14 cellular contexts compared by ENCODE assay signal in genomic region chr20:4633780-4634179, GRCh38. TPM values are rescaled to one million over a fixed set of nuclear protein-coding genes. Genes with fewer than 3 reads are reported as not detected.
DNase-seq lines count a peak whose midpoint lies in the region; ATAC-seq and TF ChIP-seq lines count a peak whose summit lies in the region.
"Had no signal": no experiment of that assay in that cellular context is flagged by ENCODE, and none has a peak within 500 bp of the region (broad histone marks: within the 10 kb centered on the region; RNA-seq: fewer than 3 reads in every experiment).

No MANE protein-coding gene starts in this region.

- no peak overlapping the region for H2AFZ ChIP-seq in PC-3 (ENCODE audit: low read length)

- intact Hi-C loops in PC-3 (cut with micrococcal nuclease): no loop called here
- intact Hi-C loops in naive thymus-derived CD4-positive, alpha-beta T cell (cut with micrococcal nuclease): no loop called here

- no peaks in the 10 kb centered on the region for H3K9me3 Mint-ChIP-seq in naive thymus-derived CD4-positive, alpha-beta T cell

- ATAC-seq in PC-3 (peak; percentile 77), HG03159 (IDR thresholded peaks at IDR 0.05; ENCODE audit: unreplicated experiment) (no peak)
- peak; percentile 55 for ATAC-seq in naive thymus-derived CD4-positive, alpha-beta T cell

- no peak overlapping the region for H3K27ac ChIP-seq in PC-3 (ENCODE audit: low read length)
- H3K27ac ChIP-seq in epithelial cell of prostate: peak overlapping the region; percentile 6
- no peak overlapping the region for H3K27ac ChIP-seq in naive thymus-derived CD4-positive, alpha-beta T cell (ENCODE audit: low read depth, low read length)
- H3K27ac ChIP-seq: cardiac muscle cell, SK-N-MC had no signal

- H3K4me3 Mint-ChIP-seq in naive thymus-derived CD4-positive, alpha-beta T cell: no peak overlapping the region
- H3K4me3 Mint-ChIP-seq: neural crest cell had no signal

- DNase-seq in Caki2 (ENCODE audit: low read depth) (peak; percentile 48), PC-3 (peak; percentile 55), epithelial cell of prostate (ENCODE audit: low read depth, low spot score) (no peak), NCI-H82 treated with DMSO at 0.1 percent for 48 hours (lab: John Stamatoyannopoulos, UW; ENCODE audit: unreplicated experiment) (no peak), Ammon's horn (ENCODE audit: low spot score) (no peak), NCI-H2107 (lab: John Stamatoyannopoulos, UW) (no peak)
- DNase-seq in naive thymus-derived CD4-positive, alpha-beta T cell: no peak
- DNase-seq: H7, NCI-H2029 treated with DMSO at 0.1 percent for 48 hours had no signal

- peaks cover 0 to 27% (median 5%) of the 10 kb centered on the region in 5 donors for H3K27me3 Mint-ChIP-seq in naive thymus-derived CD4-positive, alpha-beta T cell

- H3K36me3 ChIP-seq in PC-3 (ENCODE audit: low read depth, low read length): no peaks in the 10 kb centered on the region
- H3K36me3 ChIP-seq in naive thymus-derived CD4-positive, alpha-beta T cell (ENCODE audit: control insufficient read depth in 2 of 3, insufficient read depth in 3 of 3, low read length in 3 of 3): no peaks in the 10 kb centered on the region
- H3K36me3 ChIP-seq: cardiac muscle cell, tibial nerve had no signal

- no peak for TF ChIP-seq CTCF in PC-3 (conservative IDR thresholded peaks at IDR 0.05; ENCODE audit: low read depth, low read length)

- no peak overlapping the region for H3K4me3 ChIP-seq in PC-3 (ENCODE audit: low read length)
- no peak overlapping the region for H3K4me3 ChIP-seq in naive thymus-derived CD4-positive, alpha-beta T cell (ENCODE audit: low read length)
- H3K4me3 ChIP-seq: cardiac muscle cell, SK-N-MC, tibial nerve had no signal

- no TSS peak for BruUV-seq in PC-3 (replicated peaks; lab: Mats Ljungman, UMichigan)

- POLR2A ChIA-PET in PC-3 (lab: Charles Lee; ENCODE audit: unreplicated experiment): no interaction called here
- POLR2A ChIA-PET in naive thymus-derived CD4-positive, alpha-beta T cell (lab: Charles Lee): no interaction called here

- H3K36me3 Mint-ChIP-seq in naive thymus-derived CD4-positive, alpha-beta T cell: no peaks in the 10 kb centered on the region

- in situ Hi-C loops in Caki2 (cut with HindIII; ENCODE audit: low pct_unique_long_range_greater_than_20kb, low sequenced_read_pairs): no loop called here

- no peaks in the 10 kb centered on the region for H3K9me2 ChIP-seq in PC-3 (replicated peaks; ENCODE audit: low read length)

- H4K20me1 ChIP-seq in PC-3 (ENCODE audit: low read length): no peaks in the 10 kb centered on the region

- no peaks in the 10 kb centered on the region for H3K27me3 ChIP-seq in PC-3 (ENCODE audit: low read length)
- no peaks in the 10 kb centered on the region for H3K27me3 ChIP-seq in naive thymus-derived CD4-positive, alpha-beta T cell (ENCODE audit: control insufficient read depth in 2 of 2, insufficient read depth in 2 of 2, low read length in 2 of 2)
- H3K27me3 ChIP-seq: cardiac muscle cell, tibial nerve had no signal

- H3F3A ChIP-seq in PC-3 (ENCODE audit: low read length, unreplicated experiment): no peaks in the 10 kb centered on the region

- no peaks in the 10 kb centered on the region for H3K79me2 ChIP-seq in PC-3 (ENCODE audit: low read length)

- no peaks in the 10 kb centered on the region for H3K9me3 ChIP-seq in PC-3 (ENCODE audit: low read length)
- no peaks in the 10 kb centered on the region for H3K9me3 ChIP-seq in naive thymus-derived CD4-positive, alpha-beta T cell (ENCODE audit: control insufficient read depth in 2 of 3, low read length in 3 of 3)
- H3K9me3 ChIP-seq: tibial nerve had no signal

- H3K9ac ChIP-seq in PC-3 (ENCODE audit: low read length): no peak overlapping the region

- CTCF ChIA-PET in PC-3 (lab: Charles Lee): interaction anchor here (0.6 kb wide), 1 partner anchor 493 kb away, joined by 5 read pairs; the partner anchor contains the start of gene CDS2
- CTCF ChIA-PET in naive thymus-derived CD4-positive, alpha-beta T cell (lab: Charles Lee): no interaction called here

- H3K4me1 ChIP-seq in PC-3 (ENCODE audit: insufficient read depth, low read length): peaks cover 12% of the 10 kb centered on the region; the same call in 1 of the 2 replicates
- no peaks in the 10 kb centered on the region for H3K4me1 ChIP-seq in naive thymus-derived CD4-positive, alpha-beta T cell (ENCODE audit: control insufficient read depth in 2 of 2, insufficient read depth in 2 of 2, low read length in 2 of 2)
- H3K4me1 ChIP-seq: tibial nerve had no signal

- H3K27ac Mint-ChIP-seq in naive thymus-derived CD4-positive, alpha-beta T cell: no peak overlapping the region

- H3K4me2 ChIP-seq in PC-3 (ENCODE audit: low read length): peak overlapping the region; percentile 10; the same call in 1 of the 2 replicates

- peaks cover 0 to 3% (median 0%) of the 10 kb centered on the region in 7 donors for H3K4me1 Mint-ChIP-seq in naive thymus-derived CD4-positive, alpha-beta T cell

RNA-seq across cellular contexts. Expression of gene PRNP, which starts 52.5 kb away (rescaled TPM):
- 166 and 179 TPM in 2 replicates for total RNA-seq in Caki2 (2014; rRNA removed; shearing (Covaris generic); ENCODE audit: low replicate concordance)
- total RNA-seq in PC-3 (2014; rRNA removed): 274 and 312 TPM in 2 replicates
- total RNA-seq in naive thymus-derived CD4-positive, alpha-beta T cell: 10 to 100 TPM; 40.9 to 80.4 (median 44.9) TPM
- polyA plus RNA-seq in naive thymus-derived CD4-positive, alpha-beta T cell: 10 to 100 TPM; 57.9 to 63.9 TPM

Comparison
In these comparisons a context has a peak if more than half of its experiments do, and no peak if none do; other contexts are left out.
1. DNase-seq: peak in Caki2 (single experiment) and PC-3 (single experiment); none in epithelial cell of prostate (single experiment), naive thymus-derived CD4-positive, alpha-beta T cell (0 of 9), NCI-H82 treated with DMSO at 0.1 percent for 48 hours (single experiment), Ammon's horn (single experiment) and NCI-H2107 (single experiment).